ENCODE assay signal across 25 cellular contexts in the genomic region with DNA sequence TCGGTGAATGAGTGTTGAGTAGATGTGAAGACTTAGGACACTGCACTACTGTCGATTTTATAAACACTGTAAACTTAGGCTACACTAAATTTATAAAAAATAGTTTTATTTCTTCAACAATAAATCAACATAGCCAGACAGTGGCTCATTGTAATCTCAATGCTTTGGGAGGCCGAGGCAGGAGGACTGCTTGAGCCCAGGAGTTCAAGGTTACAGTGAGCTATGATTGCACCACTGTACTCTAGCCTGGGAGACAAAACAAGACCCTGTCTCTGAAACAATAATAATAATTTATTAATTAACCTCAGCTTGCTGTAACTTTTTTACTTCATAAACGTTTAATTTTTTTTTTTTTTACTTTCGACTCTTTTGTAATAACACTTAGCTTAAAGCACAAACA.
"Had no signal": no experiment of that assay in that cellular context is flagged by ENCODE, and none has a peak within 500 bp of the region (broad histone marks: within the 10 kb centered on the region; RNA-seq: fewer than 3 reads in every experiment).

No MANE protein-coding gene starts in this region.

- H3K36me3 ChIP-seq: colonic mucosa, esophagus squamous epithelium, gastrocnemius medialis had no signal

- H3K27me3 ChIP-seq: colonic mucosa, dorsolateral prefrontal cortex, esophagus muscularis mucosa, esophagus squamous epithelium, foreskin keratinocyte, gastrocnemius medialis, gastroesophageal sphincter, heart left ventricle, heart right ventricle had no signal

- H3K4me1 ChIP-seq: colonic mucosa, esophagus squamous epithelium, foreskin keratinocyte, gastrocnemius medialis, gastroesophageal sphincter had no signal

- ATAC-seq: effector memory CD8-positive, alpha-beta T cell; gastrocnemius medialis; gastroesophageal sphincter; heart left ventricle; heart right ventricle had no signal

- DNase-seq: colonic mucosa; cortex of kidney; dermis blood vessel endothelial cell; dorsolateral prefrontal cortex; effector CD4-positive, alpha-beta T cell; effector CD8-positive, alpha-beta T cell; effector memory CD4-positive, alpha-beta T cell; effector memory CD8-positive, alpha-beta T cell; endodermal cell; erythroblast; esophagus squamous epithelium; foreskin fibroblast; foreskin melanocyte; gastrocnemius medialis; glutamatergic neuron; head of caudate nucleus; heart left ventricle; heart right ventricle had no signal

- H3K4me3 ChIP-seq: colonic mucosa, coronary artery, dorsolateral prefrontal cortex, esophagus muscularis mucosa, esophagus squamous epithelium, gastrocnemius medialis, gastroesophageal sphincter, heart left ventricle, heart right ventricle had no signal

- FAIRE-seq: colon, endometrium, endothelial cell of umbilical vein had no signal

- H3K9me3 ChIP-seq: colonic mucosa, esophagus muscularis mucosa, esophagus squamous epithelium, gastrocnemius medialis, gastroesophageal sphincter, heart left ventricle, heart right ventricle had no signal

- H3K27ac ChIP-seq: colonic mucosa, coronary artery, dorsolateral prefrontal cortex, esophagus muscularis mucosa, esophagus squamous epithelium, foreskin keratinocyte, gastrocnemius medialis, gastroesophageal sphincter, heart left ventricle, heart right ventricle had no signal
